ENCODE assay signal across 8 cellular contexts in genomic region chr1:120912896-120913295, GRCh38. TPM values are rescaled to one million over a fixed set of nuclear protein-coding genes. Genes with fewer than 3 reads are reported as not detected.
DNase-seq lines count a peak whose midpoint lies in the region; ATAC-seq and TF ChIP-seq lines count a peak whose summit lies in the region.
"Not testable (repeated sequence)": the region's sequence is repeated elsewhere in the genome, so short reads cannot be mapped to it uniquely, and the experiment has no call there.

No MANE protein-coding gene starts in this region.

- not testable (repeated sequence) for H3K9ac ChIP-seq in endodermal cell (ENCODE audit: extremely low read depth, low read length, poor library complexity, severe bottlenecking)

- not testable (repeated sequence) for H3K27me3 Mint-ChIP-seq in WTC11 (ENCODE audit: low read depth); activated naive CD4-positive, alpha-beta T cell treated with anti-CD3 and anti-CD28 coated beads, Interleukin-2, amount 50 U/mL, for 24 hours; endodermal cell (ENCODE audit: insufficient read depth)

- not testable (repeated sequence) for TF ChIP-seq CTCF in WTC11 (IDR thresholded peaks at IDR 0.05); endodermal cell (conservative IDR thresholded peaks at IDR 0.05); ovary (IDR thresholded peaks at IDR 0.05); suprapubic skin (IDR thresholded peaks at IDR 0.05)

- H3K4me3 ChIP-seq in endodermal cell (ENCODE audit: low read length); ovary: not testable (repeated sequence)
- peak overlapping the region; percentile 40 for H3K4me3 ChIP-seq in suprapubic skin

- H3K9me3 ChIP-seq in endodermal cell (ENCODE audit: control insufficient read depth, low read length); ovary; suprapubic skin: not testable (repeated sequence)

- TF ChIP-seq POLR2A in ovary (IDR thresholded peaks at IDR 0.05); suprapubic skin (IDR thresholded peaks at IDR 0.05): not testable (repeated sequence)

- H3K27ac Mint-ChIP-seq in WTC11; activated naive CD4-positive, alpha-beta T cell treated with anti-CD3 and anti-CD28 coated beads, Interleukin-2, amount 50 U/mL, for 24 hours; endodermal cell: not testable (repeated sequence)

- H3K4me3 Mint-ChIP-seq in WTC11 (peak overlapping the region; percentile 45), endodermal cell (peak overlapping the region; percentile 60)
- H3K4me3 Mint-ChIP-seq in activated naive CD4-positive, alpha-beta T cell treated with anti-CD3 and anti-CD28 coated beads, Interleukin-2, amount 50 U/mL, for 24 hours, result peak overlapping the region; percentile 64

- intact Hi-C loops in ovary (cut with DNase I), result not testable (repeated sequence)

- POLR2A ChIA-PET in WTC11 (lab: Charles Lee), result not testable (repeated sequence)

- H3K27me3 ChIP-seq in endodermal cell (ENCODE audit: control insufficient read depth, insufficient read depth, low read length, poor library complexity, severe bottlenecking); ovary; suprapubic skin: not testable (repeated sequence)

- 0% methylated on average over 10 of the region's 32 CpGs; no CpG with 5 or more reads in 1 of the 2 experiments for WGBS in endodermal cell (ENCODE audit: insufficient coverage in 1 of 2, insufficient read length in 1 of 2), 2 experiments
- 0 to 1% methylated on average over 11 to 17 of the region's 32 CpGs; no CpG with 5 or more reads in 1 of the 3 donors for WGBS in ovary, 3 donors
- no CpG with 5 or more reads among the region's 32 CpGs for WGBS in suprapubic skin

- not testable (repeated sequence) for TF ChIP-seq EP300 in ovary (IDR thresholded peaks at IDR 0.05); suprapubic skin (IDR thresholded peaks at IDR 0.05)

- not testable (repeated sequence) for H3K4me1 ChIP-seq in endodermal cell (ENCODE audit: control insufficient read depth, insufficient read depth, low read length); ovary (ENCODE audit: insufficient read depth); suprapubic skin

- not testable (repeated sequence) for H3K27ac ChIP-seq in endodermal cell (ENCODE audit: low read depth, low read length); ovary; suprapubic skin

- H3K36me3 Mint-ChIP-seq in WTC11; activated naive CD4-positive, alpha-beta T cell treated with anti-CD3 and anti-CD28 coated beads, Interleukin-2, amount 50 U/mL, for 24 hours; endodermal cell (ENCODE audit: low read depth): not testable (repeated sequence)

- DNase-seq in DMS53 (lab: John Stamatoyannopoulos, UW), result peak; percentile 46
- DNase-seq in NCI-H345 (lab: John Stamatoyannopoulos, UW), result peak; percentile 1
- peak; percentile 26 for DNase-seq in WTC11 (ENCODE audit: low spot score)
- not testable (repeated sequence) for DNase-seq in endodermal cell; suprapubic skin (ENCODE audit: low spot score in 2 of 2)
- DNase-seq in left lobe of liver (ENCODE audit: low spot score), result peak; percentile 50
- DNase-seq in ovary, result peak; percentile 17 to 62 (median 35)

- H3K36me3 ChIP-seq in endodermal cell (ENCODE audit: control insufficient read depth, insufficient read depth, low read length); ovary; suprapubic skin: not testable (repeated sequence)

- not testable (repeated sequence) for H3K4me1 Mint-ChIP-seq in WTC11; activated naive CD4-positive, alpha-beta T cell treated with anti-CD3 and anti-CD28 coated beads, Interleukin-2, amount 50 U/mL, for 24 hours; endodermal cell

- CTCF ChIA-PET in WTC11 (lab: Charles Lee), result not testable (repeated sequence)

- not testable (repeated sequence) for H3K9me3 Mint-ChIP-seq in WTC11; activated naive CD4-positive, alpha-beta T cell treated with anti-CD3 and anti-CD28 coated beads, Interleukin-2, amount 50 U/mL, for 24 hours; endodermal cell

- ATAC-seq in WTC11, left lobe of liver: not testable (repeated sequence)

RNA-seq across cellular contexts. Expression of gene PPIAL4A, which starts 23.3 kb away (rescaled TPM):
- total RNA-seq in WTC11 (2021) (not detected in 3 replicates), endodermal cell (not detected), left lobe of liver (not detected), ovary (not detected), suprapubic skin (not detected)
- not detected for polyA plus RNA-seq in endodermal cell (2013, experiment 1 of 2)
- polyA plus RNA-seq in endodermal cell (2013, experiment 2 of 2), result not detected
- not detected for polyA plus RNA-seq in ovary
